1 cellular context compared by ENCODE assay signal in the genomic region with DNA sequence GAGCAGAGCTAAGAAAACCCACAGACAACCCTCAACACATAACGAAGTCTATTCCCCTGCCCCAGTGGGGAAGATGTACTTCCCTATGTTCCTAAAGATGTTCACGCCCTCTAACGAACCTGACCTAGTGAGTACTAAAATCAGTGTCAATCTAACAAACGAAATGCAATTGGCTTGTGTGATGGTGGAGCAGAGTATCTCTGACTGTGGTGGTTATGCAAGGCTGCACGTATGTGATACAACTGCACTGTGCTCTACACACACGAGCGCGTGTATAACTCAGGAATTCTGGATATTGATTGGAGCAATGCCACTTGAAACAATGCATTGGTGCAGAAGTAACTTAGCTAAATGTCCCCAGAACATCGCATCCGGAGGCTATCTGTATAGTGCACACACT.
TF ChIP-seq lines count a peak whose summit lies in the region.

No MANE protein-coding gene starts in this region.

TF ChIP-seq in HepG2, 621 proteins besides CTCF, POLR2A, EP300 and RAD21 (continued from another document and continues in another):
- TF ChIP-seq, protein P1, sequence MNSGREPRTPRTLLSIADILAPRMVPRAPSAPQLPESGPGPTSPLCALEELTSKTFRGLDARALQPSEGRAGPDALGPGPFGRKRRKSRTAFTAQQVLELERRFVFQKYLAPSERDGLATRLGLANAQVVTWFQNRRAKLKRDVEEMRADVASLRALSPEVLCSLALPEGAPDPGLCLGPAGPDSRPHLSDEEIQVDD (CRISPR knock-in tag; IDR thresholded peaks at IDR 0.05; ENCODE audit: borderline replicate concordance): no peak
- peak; percentile 71 for TF ChIP-seq SAP130 (CRISPR knock-in tag; IDR thresholded peaks at IDR 0.05; ENCODE audit: low read depth)
- peak; percentile 15; the same call in 1 of the 2 replicates for TF ChIP-seq FOXA3 (CRISPR knock-in tag; IDR thresholded peaks at IDR 0.05)
- 0 out of 2 replicates have a peak, but pooled peaks have one; percentile 19 for TF ChIP-seq IRF2 (CRISPR knock-in tag; IDR thresholded peaks at IDR 0.05)
- peak; percentile 24; the same call in 1 of the 2 replicates for TF ChIP-seq CREM (IDR thresholded peaks at IDR 0.05)
- TF ChIP-seq CREM (CRISPR knock-in tag; IDR thresholded peaks at IDR 0.05): no peak
- TF ChIP-seq BHLHE40 (IDR thresholded peaks at IDR 0.05; ENCODE audit: low read length): peak; percentile 25; the same call in 1 of the 2 replicates
- TF ChIP-seq ZBTB7A (CRISPR knock-in tag; IDR thresholded peaks at IDR 0.05): no peak
- TF ChIP-seq, protein P2, sequence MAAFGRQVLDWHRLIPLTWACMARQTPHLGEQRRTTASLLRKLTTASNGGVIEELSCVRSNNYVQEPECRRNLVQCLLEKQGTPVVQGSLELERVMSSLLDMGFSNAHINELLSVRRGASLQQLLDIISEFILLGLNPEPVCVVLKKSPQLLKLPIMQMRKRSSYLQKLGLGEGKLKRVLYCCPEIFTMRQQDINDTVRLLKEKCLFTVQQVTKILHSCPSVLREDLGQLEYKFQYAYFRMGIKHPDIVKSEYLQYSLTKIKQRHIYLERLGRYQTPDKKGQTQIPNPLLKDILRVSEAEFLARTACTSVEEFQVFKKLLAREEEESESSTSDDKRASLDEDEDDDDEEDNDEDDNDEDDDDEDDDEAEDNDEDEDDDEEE (CRISPR knock-in tag; IDR thresholded peaks at IDR 0.05): 0 out of 2 replicates have a peak, but pooled peaks have one; percentile 2
- TF ChIP-seq ZNF75D (CRISPR knock-in tag; IDR thresholded peaks at IDR 0.05; ENCODE audit: borderline replicate concordance): no peak
- TF ChIP-seq GATAD2A (CRISPR knock-in tag; IDR thresholded peaks at IDR 0.05): peak; percentile 70
- TF ChIP-seq, protein P3, sequence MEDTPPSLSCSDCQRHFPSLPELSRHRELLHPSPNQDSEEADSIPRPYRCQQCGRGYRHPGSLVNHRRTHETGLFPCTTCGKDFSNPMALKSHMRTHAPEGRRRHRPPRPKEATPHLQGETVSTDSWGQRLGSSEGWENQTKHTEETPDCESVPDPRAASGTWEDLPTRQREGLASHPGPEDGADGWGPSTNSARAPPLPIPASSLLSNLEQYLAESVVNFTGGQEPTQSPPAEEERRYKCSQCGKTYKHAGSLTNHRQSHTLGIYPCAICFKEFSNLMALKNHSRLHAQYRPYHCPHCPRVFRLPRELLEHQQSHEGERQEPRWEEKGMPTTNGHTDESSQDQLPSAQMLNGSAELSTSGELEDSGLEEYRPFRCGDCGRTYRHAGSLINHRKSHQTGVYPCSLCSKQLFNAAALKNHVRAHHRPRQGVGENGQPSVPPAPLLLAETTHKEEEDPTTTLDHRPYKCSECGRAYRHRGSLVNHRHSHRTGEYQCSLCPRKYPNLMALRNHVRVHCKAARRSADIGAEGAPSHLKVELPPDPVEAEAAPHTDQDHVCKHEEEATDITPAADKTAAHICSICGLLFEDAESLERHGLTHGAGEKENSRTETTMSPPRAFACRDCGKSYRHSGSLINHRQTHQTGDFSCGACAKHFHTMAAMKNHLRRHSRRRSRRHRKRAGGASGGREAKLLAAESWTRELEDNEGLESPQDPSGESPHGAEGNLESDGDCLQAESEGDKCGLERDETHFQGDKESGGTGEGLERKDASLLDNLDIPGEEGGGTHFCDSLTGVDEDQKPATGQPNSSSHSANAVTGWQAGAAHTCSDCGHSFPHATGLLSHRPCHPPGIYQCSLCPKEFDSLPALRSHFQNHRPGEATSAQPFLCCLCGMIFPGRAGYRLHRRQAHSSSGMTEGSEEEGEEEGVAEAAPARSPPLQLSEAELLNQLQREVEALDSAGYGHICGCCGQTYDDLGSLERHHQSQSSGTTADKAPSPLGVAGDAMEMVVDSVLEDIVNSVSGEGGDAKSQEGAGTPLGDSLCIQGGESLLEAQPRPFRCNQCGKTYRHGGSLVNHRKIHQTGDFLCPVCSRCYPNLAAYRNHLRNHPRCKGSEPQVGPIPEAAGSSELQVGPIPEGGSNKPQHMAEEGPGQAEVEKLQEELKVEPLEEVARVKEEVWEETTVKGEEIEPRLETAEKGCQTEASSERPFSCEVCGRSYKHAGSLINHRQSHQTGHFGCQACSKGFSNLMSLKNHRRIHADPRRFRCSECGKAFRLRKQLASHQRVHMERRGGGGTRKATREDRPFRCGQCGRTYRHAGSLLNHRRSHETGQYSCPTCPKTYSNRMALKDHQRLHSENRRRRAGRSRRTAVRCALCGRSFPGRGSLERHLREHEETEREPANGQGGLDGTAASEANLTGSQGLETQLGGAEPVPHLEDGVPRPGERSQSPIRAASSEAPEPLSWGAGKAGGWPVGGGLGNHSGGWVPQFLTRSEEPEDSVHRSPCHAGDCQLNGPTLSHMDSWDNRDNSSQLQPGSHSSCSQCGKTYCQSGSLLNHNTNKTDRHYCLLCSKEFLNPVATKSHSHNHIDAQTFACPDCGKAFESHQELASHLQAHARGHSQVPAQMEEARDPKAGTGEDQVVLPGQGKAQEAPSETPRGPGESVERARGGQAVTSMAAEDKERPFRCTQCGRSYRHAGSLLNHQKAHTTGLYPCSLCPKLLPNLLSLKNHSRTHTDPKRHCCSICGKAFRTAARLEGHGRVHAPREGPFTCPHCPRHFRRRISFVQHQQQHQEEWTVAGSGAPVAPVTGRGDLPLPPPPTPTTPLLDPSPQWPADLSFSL (CRISPR knock-in tag; IDR thresholded peaks at IDR 0.05): peak; percentile 76; the same call in 1 of the 2 replicates
- no peak for TF ChIP-seq EHMT2 (IDR thresholded peaks at IDR 0.05; ENCODE audit: borderline replicate concordance, low read depth, low read length)
- 0 out of 2 replicates have a peak, but pooled peaks have one; percentile 30 for TF ChIP-seq ZNF33B (CRISPR knock-in tag; IDR thresholded peaks at IDR 0.05)
- TF ChIP-seq CEBPB (IDR thresholded peaks at IDR 0.05; ENCODE audit: borderline replicate concordance, low read depth, low read length): peak; percentile 92
- TF ChIP-seq, protein P4, sequence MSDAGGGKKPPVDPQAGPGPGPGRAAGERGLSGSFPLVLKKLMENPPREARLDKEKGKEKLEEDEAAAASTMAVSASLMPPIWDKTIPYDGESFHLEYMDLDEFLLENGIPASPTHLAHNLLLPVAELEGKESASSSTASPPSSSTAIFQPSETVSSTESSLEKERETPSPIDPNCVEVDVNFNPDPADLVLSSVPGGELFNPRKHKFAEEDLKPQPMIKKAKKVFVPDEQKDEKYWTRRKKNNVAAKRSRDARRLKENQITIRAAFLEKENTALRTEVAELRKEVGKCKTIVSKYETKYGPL (CRISPR knock-in tag; IDR thresholded peaks at IDR 0.05): peak; percentile 42; the same call in 1 of the 2 replicates
- TF ChIP-seq POLR2AphosphoS5 (IDR thresholded peaks at IDR 0.05; ENCODE audit: low read depth, low read length): peak; percentile 25; the same call in 1 of the 2 replicates
- TF ChIP-seq, protein P5, sequence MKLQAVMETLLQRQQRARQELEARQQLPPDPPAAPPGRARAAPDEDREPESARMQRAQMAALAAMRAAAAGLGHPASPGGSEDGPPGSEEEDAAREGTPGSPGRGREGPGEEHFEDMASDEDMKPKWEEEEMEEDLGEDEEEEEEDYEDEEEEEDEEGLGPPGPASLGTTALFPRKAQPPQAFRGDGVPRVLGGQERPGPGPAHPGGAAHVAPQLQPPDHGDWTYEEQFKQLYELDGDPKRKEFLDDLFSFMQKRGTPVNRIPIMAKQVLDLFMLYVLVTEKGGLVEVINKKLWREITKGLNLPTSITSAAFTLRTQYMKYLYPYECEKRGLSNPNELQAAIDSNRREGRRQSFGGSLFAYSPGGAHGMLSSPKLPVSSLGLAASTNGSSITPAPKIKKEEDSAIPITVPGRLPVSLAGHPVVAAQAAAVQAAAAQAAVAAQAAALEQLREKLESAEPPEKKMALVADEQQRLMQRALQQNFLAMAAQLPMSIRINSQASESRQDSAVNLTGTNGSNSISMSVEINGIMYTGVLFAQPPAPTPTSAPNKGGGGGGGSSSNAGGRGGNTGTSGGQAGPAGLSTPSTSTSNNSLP (IDR thresholded peaks at IDR 0.05; ENCODE audit: low read depth, low read length): no peak
- TF ChIP-seq RFX3 (CRISPR knock-in tag; IDR thresholded peaks at IDR 0.05): 0 out of 2 replicates have a peak, but pooled peaks have one; percentile 2
- no peak for TF ChIP-seq LCORL (IDR thresholded peaks at IDR 0.05)
- peak; percentile 42; the same call in 1 of the 2 replicates for TF ChIP-seq LCORL (CRISPR knock-in tag; IDR thresholded peaks at IDR 0.05)
- 0 out of 2 replicates have a peak, but pooled peaks have one; percentile 29 for TF ChIP-seq KDM4B (CRISPR knock-in tag; IDR thresholded peaks at IDR 0.05)
- TF ChIP-seq, protein P6, sequence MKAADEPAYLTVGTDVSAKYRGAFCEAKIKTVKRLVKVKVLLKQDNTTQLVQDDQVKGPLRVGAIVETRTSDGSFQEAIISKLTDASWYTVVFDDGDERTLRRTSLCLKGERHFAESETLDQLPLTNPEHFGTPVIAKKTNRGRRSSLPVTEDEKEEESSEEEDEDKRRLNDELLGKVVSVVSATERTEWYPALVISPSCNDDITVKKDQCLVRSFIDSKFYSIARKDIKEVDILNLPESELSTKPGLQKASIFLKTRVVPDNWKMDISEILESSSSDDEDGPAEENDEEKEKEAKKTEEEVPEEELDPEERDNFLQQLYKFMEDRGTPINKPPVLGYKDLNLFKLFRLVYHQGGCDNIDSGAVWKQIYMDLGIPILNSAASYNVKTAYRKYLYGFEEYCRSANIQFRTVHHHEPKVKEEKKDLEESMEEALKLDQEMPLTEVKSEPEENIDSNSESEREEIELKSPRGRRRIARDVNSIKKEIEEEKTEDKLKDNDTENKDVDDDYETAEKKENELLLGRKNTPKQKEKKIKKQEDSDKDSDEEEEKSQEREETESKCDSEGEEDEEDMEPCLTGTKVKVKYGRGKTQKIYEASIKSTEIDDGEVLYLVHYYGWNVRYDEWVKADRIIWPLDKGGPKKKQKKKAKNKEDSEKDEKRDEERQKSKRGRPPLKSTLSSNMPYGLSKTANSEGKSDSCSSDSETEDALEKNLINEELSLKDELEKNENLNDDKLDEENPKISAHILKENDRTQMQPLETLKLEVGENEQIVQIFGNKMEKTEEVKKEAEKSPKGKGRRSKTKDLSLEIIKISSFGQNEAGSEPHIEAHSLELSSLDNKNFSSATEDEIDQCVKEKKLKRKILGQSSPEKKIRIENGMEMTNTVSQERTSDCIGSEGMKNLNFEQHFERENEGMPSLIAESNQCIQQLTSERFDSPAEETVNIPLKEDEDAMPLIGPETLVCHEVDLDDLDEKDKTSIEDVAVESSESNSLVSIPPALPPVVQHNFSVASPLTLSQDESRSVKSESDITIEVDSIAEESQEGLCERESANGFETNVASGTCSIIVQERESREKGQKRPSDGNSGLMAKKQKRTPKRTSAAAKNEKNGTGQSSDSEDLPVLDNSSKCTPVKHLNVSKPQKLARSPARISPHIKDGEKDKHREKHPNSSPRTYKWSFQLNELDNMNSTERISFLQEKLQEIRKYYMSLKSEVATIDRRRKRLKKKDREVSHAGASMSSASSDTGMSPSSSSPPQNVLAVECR (CRISPR knock-in tag; IDR thresholded peaks at IDR 0.05; ENCODE audit: borderline replicate concordance): peak; percentile 50; the same call in 1 of the 2 replicates
- peak; percentile 2; the same call in 1 of the 2 replicates for TF ChIP-seq ELF3 (CRISPR knock-in tag; IDR thresholded peaks at IDR 0.05)
- no peak for TF ChIP-seq TCF7 (IDR thresholded peaks at IDR 0.05; ENCODE audit: low read depth)
- no peak for TF ChIP-seq EZH2 (conservative IDR thresholded peaks at IDR 0.05; ENCODE audit: low read depth, low read length)
- 0 out of 3 replicates have a peak, but pooled peaks have one; percentile 42 for TF ChIP-seq MXI1 (IDR thresholded peaks at IDR 0.05; ENCODE audit: borderline replicate concordance, low read depth, low read length)
- TF ChIP-seq, protein P7, sequence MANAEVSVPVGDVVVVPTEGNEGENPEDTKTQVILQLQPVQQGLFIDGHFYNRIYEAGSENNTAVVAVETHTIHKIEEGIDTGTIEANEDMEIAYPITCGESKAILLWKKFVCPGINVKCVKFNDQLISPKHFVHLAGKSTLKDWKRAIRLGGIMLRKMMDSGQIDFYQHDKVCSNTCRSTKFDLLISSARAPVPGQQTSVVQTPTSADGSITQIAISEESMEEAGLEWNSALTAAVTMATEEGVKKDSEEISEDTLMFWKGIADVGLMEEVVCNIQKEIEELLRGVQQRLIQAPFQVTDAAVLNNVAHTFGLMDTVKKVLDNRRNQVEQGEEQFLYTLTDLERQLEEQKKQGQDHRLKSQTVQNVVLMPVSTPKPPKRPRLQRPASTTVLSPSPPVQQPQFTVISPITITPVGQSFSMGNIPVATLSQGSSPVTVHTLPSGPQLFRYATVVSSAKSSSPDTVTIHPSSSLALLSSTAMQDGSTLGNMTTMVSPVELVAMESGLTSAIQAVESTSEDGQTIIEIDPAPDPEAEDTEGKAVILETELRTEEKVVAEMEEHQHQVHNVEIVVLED (CRISPR knock-in tag; IDR thresholded peaks at IDR 0.05; ENCODE audit: borderline replicate concordance): 0 out of 2 replicates have a peak, but pooled peaks have one; percentile 29
- TF ChIP-seq CEBPG (CRISPR knock-in tag; IDR thresholded peaks at IDR 0.05): peak; percentile 75
- TF ChIP-seq, protein P8, sequence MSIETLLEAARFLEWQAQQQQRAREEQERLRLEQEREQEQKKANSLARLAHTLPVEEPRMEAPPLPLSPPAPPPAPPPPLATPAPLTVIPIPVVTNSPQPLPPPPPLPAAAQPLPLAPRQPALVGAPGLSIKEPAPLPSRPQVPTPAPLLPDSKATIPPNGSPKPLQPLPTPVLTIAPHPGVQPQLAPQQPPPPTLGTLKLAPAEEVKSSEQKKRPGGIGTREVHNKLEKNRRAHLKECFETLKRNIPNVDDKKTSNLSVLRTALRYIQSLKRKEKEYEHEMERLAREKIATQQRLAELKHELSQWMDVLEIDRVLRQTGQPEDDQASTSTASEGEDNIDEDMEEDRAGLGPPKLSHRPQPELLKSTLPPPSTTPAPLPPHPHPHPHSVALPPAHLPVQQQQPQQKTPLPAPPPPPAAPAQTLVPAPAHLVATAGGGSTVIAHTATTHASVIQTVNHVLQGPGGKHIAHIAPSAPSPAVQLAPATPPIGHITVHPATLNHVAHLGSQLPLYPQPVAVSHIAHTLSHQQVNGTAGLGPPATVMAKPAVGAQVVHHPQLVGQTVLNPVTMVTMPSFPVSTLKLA (IDR thresholded peaks at IDR 0.05): 0 out of 2 replicates have a peak, but pooled peaks have one; percentile 45
- TF ChIP-seq ZC3H13 (CRISPR knock-in tag; IDR thresholded peaks at IDR 0.05): 0 out of 2 replicates have a peak, but pooled peaks have one; percentile 28
- peak; percentile 29; the same call in 1 of the 2 replicates for TF ChIP-seq HDAC2 (CRISPR knock-in tag; IDR thresholded peaks at IDR 0.05)
- TF ChIP-seq SP4 (CRISPR knock-in tag; IDR thresholded peaks at IDR 0.05): peak; percentile 44; the same call in 1 of the 2 replicates
- peak; percentile 57 for TF ChIP-seq TEAD3 (CRISPR knock-in tag; optimal IDR thresholded peaks at IDR 0.05; ENCODE audit: borderline replicate concordance)
- TF ChIP-seq RARA (CRISPR knock-in tag; IDR thresholded peaks at IDR 0.05): peak; percentile 30; the same call in 1 of the 2 replicates
- TF ChIP-seq SOX13 (IDR thresholded peaks at IDR 0.05): no peak
- 0 out of 4 replicates have a peak, but pooled peaks of 1 of the 2 experiments have one; percentile 40 for TF ChIP-seq SOX13 (CRISPR knock-in tag; conservative IDR thresholded peaks at IDR 0.05 in 1 of 2, IDR thresholded peaks at IDR 0.05 in 1 of 2)
